ENCODE assay signal across 9 cellular contexts in the genomic region with DNA sequence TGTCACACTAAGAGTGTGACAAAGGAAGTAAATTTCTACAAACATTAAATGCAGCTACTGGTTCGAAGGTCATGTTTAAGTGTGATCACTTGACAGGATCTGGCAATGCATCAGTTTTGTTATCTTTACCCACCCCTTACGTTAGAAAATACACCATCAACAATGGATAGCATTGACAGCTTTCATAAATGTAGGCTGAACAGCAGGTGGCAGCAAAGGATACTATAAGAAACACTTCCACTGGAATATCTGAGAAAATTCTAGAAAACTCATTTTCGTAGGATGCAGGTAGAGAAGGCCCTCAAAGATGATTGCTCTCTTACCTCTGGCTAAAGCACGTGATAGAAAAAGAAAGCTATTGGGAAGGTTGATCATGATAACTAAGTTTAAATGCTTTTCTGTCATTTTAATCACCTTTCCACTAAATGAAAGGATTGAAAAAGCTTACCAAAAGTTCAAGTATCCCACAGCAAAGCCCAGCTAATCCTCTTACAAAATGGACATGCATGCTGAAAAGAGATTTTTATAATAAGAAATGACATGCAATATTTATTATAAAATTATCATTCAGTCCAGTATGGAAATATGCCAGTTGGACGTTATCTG.
DNase-seq lines count a peak whose midpoint lies in the region; ATAC-seq and TF ChIP-seq lines count a peak whose summit lies in the region.
"Had no signal": no experiment of that assay in that cellular context is flagged by ENCODE, and none has a peak within 500 bp of the region (broad histone marks: within the 10 kb centered on the region; RNA-seq: fewer than 3 reads in every experiment).

No MANE protein-coding gene starts in this region.

- H3K27ac ChIP-seq in CD4-positive, alpha-beta T cell (ENCODE audit: low read depth, low read length): no peak overlapping the region
- no peak overlapping the region for H3K27ac ChIP-seq in ascending aorta

- intact Hi-C loops in CD4-positive, alpha-beta T cell (cut with DNase I, micrococcal nuclease): loop anchor here in 1 of 2 experiments (1.0 kb wide), 1 partner anchor 1698 kb away; no protein-coding TSS in a partner anchor
- intact Hi-C loops in ascending aorta (cut with DNase I) (no loop called here), left colon (cut with DNase I, micrococcal nuclease) (no loop called here)

- H3K9me3 Mint-ChIP-seq in CD4-positive, alpha-beta T cell: no peaks in the 10 kb centered on the region
- H3K9me3 Mint-ChIP-seq: IgD-negative memory B cell had no signal

- no peak for DNase-seq in CD4-positive, alpha-beta T cell
- DNase-seq in NCI-H1694 treated with DMSO at 0.1 percent for 48 hours (lab: John Stamatoyannopoulos, UW): peak; percentile 21
- DNase-seq in ascending aorta (ENCODE audit: low spot score in 2 of 2): no peak
- DNase-seq in left colon: peak in 1 of 2 donors; percentile 42
- DNase-seq in putamen (ENCODE audit: low spot score): no peak
- DNase-seq in HPDE6-E6E7 (ENCODE audit: extremely low spot score): no peak

- H3K27me3 Mint-ChIP-seq in CD4-positive, alpha-beta T cell: peaks cover 76% of the 10 kb centered on the region

- H3K27ac Mint-ChIP-seq in CD4-positive, alpha-beta T cell: no peak overlapping the region
- H3K27ac Mint-ChIP-seq: IgD-negative memory B cell had no signal

- no peaks in the 10 kb centered on the region for H3K36me3 ChIP-seq in ascending aorta

- POLR2A ChIA-PET in CD4-positive, alpha-beta T cell (lab: Charles Lee): no interaction called here

- peaks cover 0 to under 1% of the 10 kb centered on the region in 2 donors for H3K4me1 ChIP-seq in ascending aorta

- H3K27me3 ChIP-seq in CD4-positive, alpha-beta T cell (ENCODE audit: control insufficient read depth, insufficient read depth, low read length): peaks cover 23% of the 10 kb centered on the region
- no peaks in the 10 kb centered on the region for H3K27me3 ChIP-seq in ascending aorta

- no peak for ATAC-seq in CD4-positive, alpha-beta T cell (ENCODE audit: poor library complexity)
- peak; percentile 43 for ATAC-seq in GM18858 (IDR thresholded peaks at IDR 0.05; ENCODE audit: unreplicated experiment)
- ATAC-seq in left colon: peak; percentile 57
- no peak for ATAC-seq in HG02610 (IDR thresholded peaks at IDR 0.05; ENCODE audit: unreplicated experiment)

- H3K4me3 ChIP-seq in ascending aorta: no peak overlapping the region

- peaks cover 10% of the 10 kb centered on the region for H3K4me1 Mint-ChIP-seq in CD4-positive, alpha-beta T cell (ENCODE audit: low read depth)

- H3K36me3 Mint-ChIP-seq in CD4-positive, alpha-beta T cell (ENCODE audit: low read depth): no peaks in the 10 kb centered on the region
- H3K36me3 Mint-ChIP-seq: IgD-negative memory B cell had no signal

- CTCF ChIA-PET in CD4-positive, alpha-beta T cell (lab: Charles Lee): interaction anchor here (0.7 kb wide), 1 partner anchor 21 kb away, joined by 3 read pairs; no protein-coding TSS in a partner anchor

- H3K9me3 ChIP-seq in CD4-positive, alpha-beta T cell (ENCODE audit: control insufficient read depth, low read length): no peaks in the 10 kb centered on the region
- no peaks in the 10 kb centered on the region for H3K9me3 ChIP-seq in ascending aorta

- TF ChIP-seq CTCF in CD4-positive, alpha-beta T cell (IDR thresholded peaks at IDR 0.05): peak; percentile 31
- peak in 2 of 3 experiments; percentile 49 for TF ChIP-seq CTCF in ascending aorta (IDR thresholded peaks at IDR 0.05)

- no peak overlapping the region for H3K4me3 Mint-ChIP-seq in CD4-positive, alpha-beta T cell
- H3K4me3 Mint-ChIP-seq: IgD-negative memory B cell had no signal

Comparison
In these comparisons a context has a peak if more than half of its experiments do, and no peak if none do; other contexts are left out.
1. ATAC-seq: peak in GM18858 (single experiment) and left colon (single experiment); none in CD4-positive, alpha-beta T cell (single experiment) and HG02610 (single experiment).